ENCODE assay signal across 21 cellular contexts in the genomic region with DNA sequence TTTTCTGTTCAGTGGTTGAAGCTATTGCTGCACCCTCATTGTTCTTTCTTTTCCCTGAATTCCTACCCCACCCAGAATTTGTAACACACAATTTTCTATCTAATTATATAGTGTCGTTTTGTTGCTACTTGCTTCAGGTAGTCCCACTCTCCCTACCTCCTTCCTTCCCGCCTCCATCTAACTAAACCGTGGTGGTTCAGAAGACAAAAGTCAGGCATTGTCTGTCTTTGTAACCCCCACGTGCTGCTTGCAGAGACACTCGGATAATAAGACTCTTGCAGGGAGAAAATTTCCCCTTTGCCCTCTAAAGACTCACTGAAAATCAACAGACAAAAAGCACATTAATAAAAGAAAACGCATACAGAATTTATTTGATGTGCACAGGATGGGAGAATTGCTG. TPM values are rescaled to one million over a fixed set of nuclear protein-coding genes. Genes with fewer than 3 reads are reported as not detected.
A peak's percentile ranks its signal among the peaks of the same experiment; 100 is the strongest.
DNase-seq lines count a peak whose midpoint lies in the region; FAIRE-seq lines count a peak whose summit lies in the region.
"Had no signal": no experiment of that assay in that cellular context is flagged by ENCODE, and none has a peak within 500 bp of the region (broad histone marks: within the 10 kb centered on the region; RNA-seq: fewer than 3 reads in every experiment).

No MANE protein-coding gene starts in this region.

- H3K36me3 ChIP-seq in HAP-1 (replicated peaks) (no peaks in the 10 kb centered on the region), small intestine (ENCODE audit: control insufficient read depth in 2 of 2, insufficient read depth in 2 of 2, low read length in 2 of 2) (no peaks in the 10 kb centered on the region)

- FAIRE-seq in small intestine (lab: Jason Lieb, UNC) = no peak
- FAIRE-seq: A549, GM12891, GM18507, H1 had no signal

- DNase-seq in NCI-H2227 (lab: John Stamatoyannopoulos, UW; ENCODE audit: unreplicated experiment) (peak; percentile 28), NCI-H748 (lab: John Stamatoyannopoulos, UW; ENCODE audit: unreplicated experiment) (peak; percentile 18), putamen (ENCODE audit: low spot score) (peak; percentile 11), HCEC 1CT (no peak), HAP-1 (ENCODE audit: low spot score in 2 of 2) (no peak), small intestine (no peak)
- DNase-seq: 8988T; ACHN; C1 segment of cervical spinal cord; Calu3; CD4-positive, alpha-beta memory T cell; COR-L47; DMS53; DMS79 treated with DMSO at 0.1 percent for 48 hours; GF-D8; H7; HFFc6 had no signal

- no peak overlapping the region for H3K27ac ChIP-seq in small intestine (ENCODE audit: low read depth in 1 of 2, low read length in 1 of 2)
- H3K27ac ChIP-seq: A549 had no signal

- 77 to 82% (median 82%) methylated on average over 6 of the region's 6 CpGs for WGBS in small intestine, 3 donors

- H3K4me3 ChIP-seq in HAP-1 = no peak overlapping the region
- H3K4me3 ChIP-seq in small intestine (ENCODE audit: low read depth in 1 of 2, low read length in 2 of 2) = no peak overlapping the region
- H3K4me3 ChIP-seq: A549 had no signal

- in situ Hi-C loops in HAP-1 (cut with MboI; ENCODE audit: low sequenced_read_pairs) = no loop called here

- H3K4me1 ChIP-seq in HAP-1 = no peaks in the 10 kb centered on the region
- H3K4me1 ChIP-seq in small intestine (ENCODE audit: control insufficient read depth in 2 of 2, insufficient read depth in 1 of 2, low read depth in 1 of 2, low read length in 1 of 2) = no peaks in the 10 kb centered on the region
- H3K4me1 ChIP-seq: A549 had no signal

- H3K27me3 ChIP-seq in HAP-1 (ENCODE audit: low read depth) (no peaks in the 10 kb centered on the region), small intestine (ENCODE audit: control insufficient read depth in 2 of 2, insufficient read depth in 2 of 2, low read length in 2 of 2) (peaks cover 0 to 2% of the 10 kb centered on the region in 2 donors)

- no peaks in the 10 kb centered on the region for H3K9me3 ChIP-seq in HAP-1
- H3K9me3 ChIP-seq in small intestine (ENCODE audit: control insufficient read depth, low read depth) = no peaks in the 10 kb centered on the region
- H3K9me3 ChIP-seq: A549 had no signal

RNA-seq across cellular contexts. Expression of a gene that starts 46.2 kb away (rescaled TPM):
- 10 to 100 TPM in 1 of 3 donors, 1 to 10 TPM in 2; 4.7 to 14.9 (median 6.8) TPM for polyA plus RNA-seq in small intestine

Comparison
In these comparisons a context has a peak if more than half of its experiments do, and no peak if none do; other contexts are left out.
1. DNase-seq: peak in NCI-H2227 (single experiment), NCI-H748 (single experiment) and putamen (single experiment); none in HCEC 1CT (single experiment), HAP-1 (0 of 2) and small intestine (single experiment).